In the genomic region with DNA sequence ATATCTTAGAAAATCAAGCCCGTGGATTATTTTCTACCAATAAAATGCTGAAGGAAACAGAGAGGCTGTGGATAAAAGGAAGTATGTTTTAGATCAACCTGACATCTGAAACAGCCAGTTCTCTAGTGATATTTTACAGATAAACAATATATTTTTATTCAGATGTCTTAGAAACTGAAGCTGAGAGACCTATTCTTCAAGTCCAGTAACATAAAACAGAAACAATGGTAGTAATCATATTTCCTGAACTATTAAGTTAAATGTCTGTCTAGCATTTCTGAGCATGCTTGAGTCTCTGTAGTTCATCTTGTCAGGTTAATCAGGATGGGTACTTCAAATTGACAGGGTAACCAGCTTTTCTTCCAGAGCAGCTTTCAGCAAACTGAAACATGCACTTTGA, we compare ENCODE assay signal across 31 cellular contexts.
"Had no signal": no experiment of that assay in that cellular context is flagged by ENCODE, and none has a peak within 500 bp of the region (broad histone marks: within the 10 kb centered on the region; RNA-seq: fewer than 3 reads in every experiment).

No MANE protein-coding gene starts in this region.

- H3K27ac ChIP-seq: adrenal gland, ascending aorta, body of pancreas, brain microvascular endothelial cell, breast epithelium, cardiac muscle cell had no signal

- H3K36me3 ChIP-seq: adrenal gland, ascending aorta, brain microvascular endothelial cell, breast epithelium, cardiac muscle cell had no signal

- ATAC-seq: activated naive CD4-positive, alpha-beta T cell treated with anti-CD3 and anti-CD28 coated beads, Interleukin-2, amount 50 U/mL, for 72 hours; activated naive CD8-positive, alpha-beta T cell treated with anti-CD3 and anti-CD28 coated beads, Interleukin-2, amount 50 U/mL, for 24 hours; activated T-cell treated with anti-CD3 and anti-CD28 coated beads, Interleukin-2, amount 50 U/mL, for 4 hours; activated T-cell treated with anti-CD3 and anti-CD28 coated beads, Interleukin-2, amount 50 U/mL, for 72 hours; activated T-helper 17 cell treated with anti-CD3 and anti-CD28 coated beads, Interleukin-2, amount 50 U/mL, for 72 hours; body of pancreas had no signal

- DNase-seq: activated effector memory CD4-positive, alpha-beta T cell treated with anti-CD3 and anti-CD28 coated beads, Interleukin-2, amount 50 U/mL, for 16 hours; activated effector memory CD4-positive, alpha-beta T cell treated with Interleukin-2 at 50 U/mL for 16 hours; activated gamma-delta T cell; activated gamma-delta T cell treated with Interleukin-2 at 50 U/mL for 16 hours; activated naive CD4-positive, alpha-beta T cell; activated naive CD4-positive, alpha-beta T cell treated with anti-CD3 and anti-CD28 coated beads for 36 hours; activated naive CD4-positive, alpha-beta T cell treated with anti-CD3 and anti-CD28 coated beads, Interleukin-2, amount 10 ng/mL, durations not matched to agents 7 days and 5 days; activated naive CD4-positive, alpha-beta T cell treated with anti-CD3 and anti-CD28 coated beads, Interleukin-2, amount 50 U/mL, for 16 hours; activated naive CD4-positive, alpha-beta T cell treated with Interleukin-2 at 50 U/mL for 16 hours; activated naive CD8-positive, alpha-beta T cell treated with anti-CD3 and anti-CD28 coated beads for 36 hours; activated naive CD8-positive, alpha-beta T cell treated with anti-CD3 and anti-CD28 coated beads, Interleukin-2, amount 10 ng/mL, durations not matched to agents 7 days and 5 days; activated naive CD8-positive, alpha-beta T cell treated with anti-CD3 and anti-CD28 coated beads, Interleukin-2, amount 50 U/mL, for 24 hours; activated T-cell treated with anti-CD3 and anti-CD28 coated beads, Interleukin-2, amount 50 U/mL, for 24 hours; activated T-cell treated with anti-CD3 and anti-CD28 coated beads, Interleukin-2, amount 50 U/mL, for 4 hours; activated T-cell treated with anti-CD3 and anti-CD28 coated beads, Interleukin-2, amount 50 U/mL, for 48 hours; activated T-cell treated with anti-CD3 and anti-CD28 coated beads, Interleukin-2, amount 50 U/mL, for 72 hours; adrenal gland; amniotic stem cell; amygdala; anterior cingulate cortex; aorta; body of pancreas; brain microvascular endothelial cell; caudate nucleus; central memory CD4-positive, alpha-beta T cell; cerebellar nuclear complex had no signal

- H3K27me3 ChIP-seq: adrenal gland, ascending aorta, body of pancreas, brain microvascular endothelial cell, breast epithelium, cardiac muscle cell had no signal

- H3K9me3 ChIP-seq: adrenal gland, ascending aorta, body of pancreas, breast epithelium had no signal

- H3K4me3 ChIP-seq: adrenal gland, ascending aorta, body of pancreas, breast epithelium, cardiac muscle cell had no signal
